ENCODE assay signal across 12 cellular contexts in genomic region chr12:14619731-14620501, GRCh38. TPM values are rescaled to one million over a fixed set of nuclear protein-coding genes. Genes with fewer than 3 reads are reported as not detected.
A peak's percentile ranks its signal among the peaks of the same experiment; 100 is the strongest.
DNase-seq lines count a peak whose midpoint lies in the region; ATAC-seq and TF ChIP-seq lines count a peak whose summit lies in the region.
"Had no signal": no experiment of that assay in that cellular context is flagged by ENCODE, and none has a peak within 500 bp of the region (broad histone marks: within the 10 kb centered on the region; RNA-seq: fewer than 3 reads in every experiment).

No MANE protein-coding gene starts in this region.

- H3K9me3 Mint-ChIP-seq in activated B cell treated with CpG ODN at 0.5 μM for 24 hours, result peaks cover 3% of the 10 kb centered on the region
- H3K9me3 Mint-ChIP-seq: H9 had no signal

- H3K36me3 Mint-ChIP-seq in activated B cell treated with CpG ODN at 0.5 μM for 24 hours (ENCODE audit: low read depth), result no peaks in the 10 kb centered on the region

- H3K4me1 Mint-ChIP-seq in activated B cell treated with CpG ODN at 0.5 μM for 24 hours, result peaks cover 38% of the 10 kb centered on the region

- no peak overlapping the region for H3K4me3 Mint-ChIP-seq in activated B cell treated with CpG ODN at 0.5 μM for 24 hours
- H3K4me3 Mint-ChIP-seq: H9 had no signal

- CTCF ChIA-PET in activated B cell treated with CpG ODN at 0.5 μM for 24 hours (lab: Charles Lee), result interaction anchor here (1.2 to 2.8 kb wide), 7 partner anchors 7 to 434 kb away, joined by 3 to 15 read pairs (median 9); partner anchors contain the start of gene ATF7IP

- ATAC-seq in GM19452 (IDR thresholded peaks at IDR 0.05; ENCODE audit: unreplicated experiment) (peak; percentile 58), HG03045 (IDR thresholded peaks at IDR 0.05; ENCODE audit: unreplicated experiment) (peak; percentile 57), activated B cell treated with CpG ODN at 0.5 μM for 24 hours (ENCODE audit: low read depth) (peak; percentile 51)

- DNase-seq in COLO668 (lab: John Stamatoyannopoulos, UW; ENCODE audit: unreplicated experiment) (peak; percentile 5), activated B cell treated with CpG ODN at 0.5 μM for 24 hours (no peak), mesenteric fat pad (ENCODE audit: low spot score) (no peak), anterior cingulate cortex (lab: John Stamatoyannopoulos, UW) (no peak)
- no peak for DNase-seq in activated CD4-positive, alpha-beta T cell treated with anti-CD3 and anti-CD28 coated beads for 48 hours
- no peak for DNase-seq in activated CD4-positive, alpha-beta T cell treated with anti-CD3 and anti-CD28 coated beads for 1 hour
- DNase-seq: H9, T1000 had no signal

- TF ChIP-seq CTCF in activated B cell treated with CpG ODN at 0.5 μM for 24 hours (IDR thresholded peaks at IDR 0.05), result no peak

- H3K27me3 Mint-ChIP-seq in activated B cell treated with CpG ODN at 0.5 μM for 24 hours, result no peaks in the 10 kb centered on the region

- POLR2A ChIA-PET in activated B cell treated with CpG ODN at 0.5 μM for 24 hours (lab: Charles Lee), result interaction anchor here (0.6 to 1.2 kb wide), 4 partner anchors 9 to 183 kb away, joined by 3 to 4 read pairs (median 4); no protein-coding TSS in a partner anchor

- intact Hi-C loops in activated B cell treated with CpG ODN at 0.5 μM for 24 hours (cut with micrococcal nuclease), result loop anchor here (1.0 to 10.0 kb wide), 4 partner anchors 45 to 1515 kb away; partner anchors contain the start of gene GSG1

- peak overlapping the region; percentile 9 for H3K27ac Mint-ChIP-seq in activated B cell treated with CpG ODN at 0.5 μM for 24 hours
- H3K27ac Mint-ChIP-seq: H9 had no signal

RNA-seq across cellular contexts. Expression of gene PLBD1, which starts 52.2 kb away (rescaled TPM):
- 0.33 and 0.56 TPM in 2 replicates for total RNA-seq in activated B cell treated with CpG ODN at 0.5 μM for 24 hours
- 35.7 TPM for total RNA-seq in mesenteric fat pad
- total RNA-seq: A673, G401 had no signal

Comparison
In these comparisons a context has a peak if more than half of its experiments do, and no peak if none do; other contexts are left out.
1. RNA of gene PLBD1, which starts 52.2 kb away (total RNA-seq): 35.7 TPM in mesenteric fat pad (single experiment); 0.33 to 0.56 TPM in activated B cell treated with CpG ODN at 0.5 μM for 24 hours; every median in the first group is over 10 times any median in the second.
2. Peak in every context shown above with its lines, with median percentiles within 50 percentile points of each other: ATAC-seq.